In genomic region chr20:43579861-43580793, GRCh38 we compare ENCODE assay signal across 23 cellular contexts. TPM values are rescaled to one million over a fixed set of nuclear protein-coding genes. Genes with fewer than 3 reads are reported as not detected.
A peak's percentile ranks its signal among the peaks of the same experiment; 100 is the strongest.
DNase-seq lines count a peak whose midpoint lies in the region; ATAC-seq and TF ChIP-seq lines count a peak whose summit lies in the region.
"Had no signal": no experiment of that assay in that cellular context is flagged by ENCODE, and none has a peak within 500 bp of the region (broad histone marks: within the 10 kb centered on the region; RNA-seq: fewer than 3 reads in every experiment).

No MANE protein-coding gene starts in this region.

- H3K36me3 ChIP-seq in PC-3 (ENCODE audit: low read depth, low read length) (no peaks in the 10 kb centered on the region), transverse colon (no peaks in the 10 kb centered on the region)
- H3K36me3 ChIP-seq: esophagus squamous epithelium, HAP-1, neural progenitor cell, prostate gland, tibial nerve had no signal

- H3K4me1 Mint-ChIP-seq in activated CD8-positive, alpha-beta T cell treated with anti-CD3 and anti-CD28 coated beads, Interleukin-2, amount 10 ng/mL, durations not matched to agents 7 days and 5 days (ENCODE audit: low read depth), result peaks cover 10% of the 10 kb centered on the region
- no peaks in the 10 kb centered on the region for H3K4me1 Mint-ChIP-seq in activated CD8-positive, alpha-beta T cell treated with anti-CD3 and anti-CD28 coated beads for 36 hours (ENCODE audit: low read depth)
- peaks cover 18% of the 10 kb centered on the region for H3K4me1 Mint-ChIP-seq in HFFc6 (ENCODE audit: low read depth)
- H3K4me1 Mint-ChIP-seq: neural progenitor cell had no signal

- H3K4me3 Mint-ChIP-seq in activated CD8-positive, alpha-beta T cell treated with anti-CD3 and anti-CD28 coated beads, Interleukin-2, amount 10 ng/mL, durations not matched to agents 7 days and 5 days, result no peak overlapping the region
- no peak overlapping the region for H3K4me3 Mint-ChIP-seq in activated CD8-positive, alpha-beta T cell treated with anti-CD3 and anti-CD28 coated beads for 36 hours
- H3K4me3 Mint-ChIP-seq in HFFc6, result no peak overlapping the region
- H3K4me3 Mint-ChIP-seq: neural progenitor cell had no signal

- no peaks in the 10 kb centered on the region for H3K27me3 ChIP-seq in PC-3 (ENCODE audit: low read length)
- no peaks in the 10 kb centered on the region for H3K27me3 ChIP-seq in transverse colon
- H3K27me3 ChIP-seq: esophagus squamous epithelium, neural progenitor cell, tibial nerve had no signal

- H3K4me1 ChIP-seq in PC-3 (ENCODE audit: insufficient read depth, low read length) (no peaks in the 10 kb centered on the region), transverse colon (peaks cover 0 to 18% (median 5%) of the 10 kb centered on the region in 4 donors)
- H3K4me1 ChIP-seq: esophagus squamous epithelium, HAP-1, neural progenitor cell, prostate gland, tibial nerve had no signal

- WGBS in transverse colon (ENCODE audit: low coverage in 1 of 2), 2 donors, result 48 to 55% methylated on average over 5 to 7 of the region's 7 CpGs

- H2AFZ ChIP-seq in PC-3 (ENCODE audit: low read length), result no peak overlapping the region
- H2AFZ ChIP-seq: neural progenitor cell had no signal

- TF ChIP-seq POLR2A in transverse colon (IDR thresholded peaks at IDR 0.05), result peak; percentile 25

- no peaks in the 10 kb centered on the region for H3K36me3 Mint-ChIP-seq in activated CD8-positive, alpha-beta T cell treated with anti-CD3 and anti-CD28 coated beads, Interleukin-2, amount 10 ng/mL, durations not matched to agents 7 days and 5 days (ENCODE audit: low read depth)
- no peaks in the 10 kb centered on the region for H3K36me3 Mint-ChIP-seq in activated CD8-positive, alpha-beta T cell treated with anti-CD3 and anti-CD28 coated beads for 36 hours (ENCODE audit: low read depth)
- no peaks in the 10 kb centered on the region for H3K36me3 Mint-ChIP-seq in HFFc6 (ENCODE audit: low read depth)
- H3K36me3 Mint-ChIP-seq: neural progenitor cell had no signal

- ATAC-seq in activated CD8-positive, alpha-beta T cell treated with anti-CD3 and anti-CD28 coated beads, Interleukin-2, amount 10 ng/mL, durations not matched to agents 7 days and 5 days, result no peak
- no peak for ATAC-seq in activated CD8-positive, alpha-beta T cell treated with anti-CD3 and anti-CD28 coated beads for 36 hours
- ATAC-seq in PC-3 (peak; percentile 50; the same call in 1 of the 2 replicates), GM21528 (IDR thresholded peaks at IDR 0.05; ENCODE audit: low FRiP score, unreplicated experiment) (no peak)

- no peak for TF ChIP-seq EP300 in transverse colon (IDR thresholded peaks at IDR 0.05; ENCODE audit: low read depth)

- H3K79me2 ChIP-seq in PC-3 (ENCODE audit: low read length), result no peaks in the 10 kb centered on the region

- no peak overlapping the region for H3K4me2 ChIP-seq in PC-3 (ENCODE audit: low read length)
- H3K4me2 ChIP-seq: neural progenitor cell had no signal

- no peak overlapping the region for H3K27ac ChIP-seq in PC-3 (ENCODE audit: low read length)
- H3K27ac ChIP-seq in transverse colon, result peak overlapping the region; percentile 24 to 73 (median 72)
- H3K27ac ChIP-seq: esophagus squamous epithelium, neural progenitor cell, prostate gland, tibial nerve had no signal

- no peaks in the 10 kb centered on the region for H3K9me2 ChIP-seq in PC-3 (replicated peaks; ENCODE audit: low read length)

- H3K9me3 ChIP-seq in PC-3 (ENCODE audit: low read length) (no peaks in the 10 kb centered on the region), transverse colon (no peaks in the 10 kb centered on the region)
- H3K9me3 ChIP-seq: Caco-2, esophagus squamous epithelium, HAP-1, prostate gland, tibial nerve had no signal

- no peaks in the 10 kb centered on the region for H3K27me3 Mint-ChIP-seq in activated CD8-positive, alpha-beta T cell treated with anti-CD3 and anti-CD28 coated beads, Interleukin-2, amount 10 ng/mL, durations not matched to agents 7 days and 5 days (ENCODE audit: low read depth)
- H3K27me3 Mint-ChIP-seq in activated CD8-positive, alpha-beta T cell treated with anti-CD3 and anti-CD28 coated beads for 36 hours, result peaks cover 2% of the 10 kb centered on the region
- H3K27me3 Mint-ChIP-seq in HFFc6 (ENCODE audit: insufficient read depth), result peaks cover 20% of the 10 kb centered on the region

- TF ChIP-seq CTCF in activated CD8-positive, alpha-beta T cell treated with anti-CD3 and anti-CD28 coated beads for 36 hours (IDR thresholded peaks at IDR 0.05), result no peak
- no peak for TF ChIP-seq CTCF in PC-3 (conservative IDR thresholded peaks at IDR 0.05; ENCODE audit: low read depth, low read length)
- TF ChIP-seq CTCF in fibroblast of pulmonary artery (IDR thresholded peaks at IDR 0.05; ENCODE audit: low read length, missing control alignments), result no peak
- no peak for TF ChIP-seq CTCF in transverse colon (IDR thresholded peaks at IDR 0.05)
- TF ChIP-seq CTCF in HFFc6 (IDR thresholded peaks at IDR 0.05), result no peak

- POLR2A ChIA-PET in activated CD8-positive, alpha-beta T cell treated with anti-CD3 and anti-CD28 coated beads, Interleukin-2, amount 10 ng/mL, durations not matched to agents 7 days and 5 days (lab: Charles Lee), result no interaction called here
- POLR2A ChIA-PET in activated CD8-positive, alpha-beta T cell treated with anti-CD3 and anti-CD28 coated beads for 36 hours (lab: Charles Lee), result no interaction called here
- POLR2A ChIA-PET in PC-3 (lab: Charles Lee; ENCODE audit: unreplicated experiment), result no interaction called here

- BruUV-seq in PC-3 (replicated peaks; lab: Mats Ljungman, UMichigan), result no TSS peak

- no peak overlapping the region for H3K4me3 ChIP-seq in PC-3 (ENCODE audit: low read length)
- H3K4me3 ChIP-seq in fibroblast of pulmonary artery (replicated peaks; ENCODE audit: low read depth, low read length), result no peak overlapping the region
- H3K4me3 ChIP-seq in transverse colon, result no peak overlapping the region
- H3K4me3 ChIP-seq: esophagus squamous epithelium, HAP-1, neural progenitor cell, prostate gland, tibial nerve had no signal

- H3K9me3 Mint-ChIP-seq in activated CD8-positive, alpha-beta T cell treated with anti-CD3 and anti-CD28 coated beads, Interleukin-2, amount 10 ng/mL, durations not matched to agents 7 days and 5 days (ENCODE audit: insufficient read depth), result no peaks in the 10 kb centered on the region
- H3K9me3 Mint-ChIP-seq in activated CD8-positive, alpha-beta T cell treated with anti-CD3 and anti-CD28 coated beads for 36 hours, result no peaks in the 10 kb centered on the region
- H3K9me3 Mint-ChIP-seq in HFFc6, result no peaks in the 10 kb centered on the region
- H3K9me3 Mint-ChIP-seq: neural progenitor cell had no signal

- in situ Hi-C loops in transverse colon (cut with MboI; ENCODE audit: low pct_ligation_motif_present in 1 of 4, low pct_unique_long_range_greater_than_20kb in 1 of 4, low sequenced_read_pairs in 3 of 4), result no loop called here

- peak; percentile 22 for DNase-seq in activated CD8-positive, alpha-beta T cell treated with anti-CD3 and anti-CD28 coated beads, Interleukin-2, amount 10 ng/mL, durations not matched to agents 7 days and 5 days
- no peak for DNase-seq in activated CD8-positive, alpha-beta T cell treated with anti-CD3 and anti-CD28 coated beads for 36 hours
- DNase-seq in PC-3, result peak; percentile 6
- DNase-seq in fibroblast of pulmonary artery (ENCODE audit: low read depth), result peak; percentile 3
- no peak for DNase-seq in transverse colon
- DNase-seq in DMS53 treated with DMSO at 0.1 percent for 48 hours (lab: John Stamatoyannopoulos, UW; ENCODE audit: unreplicated experiment), result no peak
- no peak for DNase-seq in HFFc6
- DNase-seq: activated CD4-positive, alpha-beta T cell treated with anti-CD3 and anti-CD28 coated beads for 1 hour; activated naive CD4-positive, alpha-beta T cell treated with anti-CD3 and anti-CD28 coated beads, Interleukin-2, amount 50 U/mL, for 16 hours; Caco-2; effector CD8-positive, alpha-beta T cell; esophagus squamous epithelium; glutamatergic neuron; NCI-H146; NCI-H748 treated with DMSO at 0.1 percent for 48 hours; stimulated activated naive CD4-positive, alpha-beta T cell treated with Interleukin-2 at 50 U/mL for 16 hours had no signal

- CTCF ChIA-PET in activated CD8-positive, alpha-beta T cell treated with anti-CD3 and anti-CD28 coated beads, Interleukin-2, amount 10 ng/mL, durations not matched to agents 7 days and 5 days (lab: Charles Lee), result interaction anchor here (0.6 kb wide), 1 partner anchor 346 kb away, joined by 3 read pairs; no protein-coding TSS in a partner anchor
- CTCF ChIA-PET in activated CD8-positive, alpha-beta T cell treated with anti-CD3 and anti-CD28 coated beads for 36 hours (lab: Charles Lee), result no interaction called here
- CTCF ChIA-PET in PC-3 (lab: Charles Lee), result no interaction called here

- H3K27ac Mint-ChIP-seq in activated CD8-positive, alpha-beta T cell treated with anti-CD3 and anti-CD28 coated beads, Interleukin-2, amount 10 ng/mL, durations not matched to agents 7 days and 5 days, result no peak overlapping the region
- no peak overlapping the region for H3K27ac Mint-ChIP-seq in activated CD8-positive, alpha-beta T cell treated with anti-CD3 and anti-CD28 coated beads for 36 hours
- H3K27ac Mint-ChIP-seq in HFFc6, result no peak overlapping the region

- H3F3A ChIP-seq in PC-3 (ENCODE audit: low read length, unreplicated experiment), result no peaks in the 10 kb centered on the region

- intact Hi-C loops in activated CD8-positive, alpha-beta T cell treated with anti-CD3 and anti-CD28 coated beads for 36 hours (cut with micrococcal nuclease), result no loop called here
- intact Hi-C loops in PC-3 (cut with micrococcal nuclease) (no loop called here), transverse colon (cut with DNase I; ENCODE audit: low total_unique reads) (no loop called here)

- H3K9ac ChIP-seq in PC-3 (ENCODE audit: low read length), result no peak overlapping the region
- H3K9ac ChIP-seq: neural progenitor cell had no signal

- no peaks in the 10 kb centered on the region for H4K20me1 ChIP-seq in PC-3 (ENCODE audit: low read length)

RNA-seq across cellular contexts. Expression of gene IFT52, which starts 10.6 kb away (rescaled TPM):
- total RNA-seq in activated CD8-positive, alpha-beta T cell treated with anti-CD3 and anti-CD28 coated beads, Interleukin-2, amount 10 ng/mL, durations not matched to agents 7 days and 5 days, result 10 to 100 TPM; 15.8 to 16.9 TPM
- 10 to 100 TPM; 14.2 to 15.7 TPM for total RNA-seq in activated CD8-positive, alpha-beta T cell treated with anti-CD3 and anti-CD28 coated beads for 36 hours
- total RNA-seq in PC-3 (2014; rRNA removed) (22.9 and 23.0 TPM in 2 replicates), transverse colon (10 to 100 TPM in 3 of 4 donors, 1 to 10 TPM in 1; 1.4 to 83.4 (median 19.9) TPM)
- total RNA-seq in HFFc6 (2021; fragmentation: NEBNext Ultra II Directional; extraction: Animal tissue kit (Norgen Biotek cat#: 25700)), result 10 to 100 TPM; 29.1 to 37.9 (median 35.2) TPM

RNA-seq across cellular contexts. Expression of gene SGK2, which starts 21.3 kb away (rescaled TPM):
- under 1 TPM in 1 of 2 experiments, not detected in 1; 0.10 TPM for total RNA-seq in activated CD8-positive, alpha-beta T cell treated with anti-CD3 and anti-CD28 coated beads, Interleukin-2, amount 10 ng/mL, durations not matched to agents 7 days and 5 days
- under 1 TPM; 0.16 to 0.50 TPM for total RNA-seq in activated CD8-positive, alpha-beta T cell treated with anti-CD3 and anti-CD28 coated beads for 36 hours
- total RNA-seq in PC-3 (2014; rRNA removed), result 3.0 and 6.6 TPM in 2 replicates
- 100 to 1,000 TPM in 3 of 4 donors, 10 to 100 TPM in 1; 71.6 to 293 (median 149) TPM for total RNA-seq in transverse colon
- under 1 TPM in 1 of 6 experiments, not detected in 5; 0.09 TPM for total RNA-seq in HFFc6 (2021; fragmentation: NEBNext Ultra II Directional; extraction: Animal tissue kit (Norgen Biotek cat#: 25700))
- total RNA-seq: A172, SK-MEL-5 had no signal

Comparison
In these comparisons a context has a peak if more than half of its experiments do, and no peak if none do; other contexts are left out.
1. DNase-seq: peak in activated CD8-positive, alpha-beta T cell treated with anti-CD3 and anti-CD28 coated beads, Interleukin-2, amount 10 ng/mL, durations not matched to agents 7 days and 5 days (single experiment), PC-3 (single experiment) and fibroblast of pulmonary artery (single experiment); none in activated CD8-positive, alpha-beta T cell treated with anti-CD3 and anti-CD28 coated beads for 36 hours (single experiment), transverse colon (single experiment), DMS53 treated with DMSO at 0.1 percent for 48 hours (single experiment) and HFFc6 (single experiment).